Comparison of ENCODE assay signal across 8 cellular contexts in the genomic region with DNA sequence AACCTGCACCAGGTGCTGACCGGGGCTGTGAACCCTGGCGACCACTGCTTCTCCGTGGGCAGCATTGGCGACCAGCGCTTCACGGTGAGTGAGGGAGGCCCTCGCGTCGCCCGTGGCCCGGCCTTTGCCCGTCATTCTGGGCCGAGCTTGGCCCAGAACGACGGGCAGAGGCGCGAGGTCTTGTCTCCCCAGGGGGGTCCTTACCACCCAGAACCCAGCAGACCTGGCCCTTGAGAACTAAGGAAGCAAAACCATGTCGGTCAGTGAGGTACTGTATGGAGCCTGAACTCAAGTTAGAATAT. TPM values are rescaled to one million over a fixed set of nuclear protein-coding genes. Genes with fewer than 3 reads are reported as not detected.
A peak's percentile ranks its signal among the peaks of the same experiment; 100 is the strongest.
DNase-seq lines count a peak whose midpoint lies in the region; ATAC-seq lines count a peak whose summit lies in the region.

No MANE protein-coding gene starts in this region.

- H3K36me3 ChIP-seq in iPS-20b (ENCODE audit: insufficient read depth, low read depth, low read length): no peaks in the 10 kb centered on the region

- peaks cover 6% of the 10 kb centered on the region for H3K36me3 Mint-ChIP-seq in activated naive CD8-positive, alpha-beta T cell treated with anti-CD3 and anti-CD28 coated beads for 36 hours
- H3K36me3 Mint-ChIP-seq in stimulated activated naive CD8-positive, alpha-beta T cell treated with anti-CD3 and anti-CD28 coated beads, Interleukin-15, Interleukin-2, amounts not matched to agents 100 ng/mL and 50 ng/mL, for 24 hours (ENCODE audit: low read depth): peaks cover 6% of the 10 kb centered on the region

- H3K27ac Mint-ChIP-seq in activated naive CD8-positive, alpha-beta T cell treated with anti-CD3 and anti-CD28 coated beads for 36 hours: peak overlapping the region; percentile 78
- H3K27ac Mint-ChIP-seq in stimulated activated naive CD8-positive, alpha-beta T cell treated with anti-CD3 and anti-CD28 coated beads, Interleukin-15, Interleukin-2, amounts not matched to agents 100 ng/mL and 50 ng/mL, for 24 hours: peak overlapping the region; percentile 79

- ATAC-seq in HG02981 (IDR thresholded peaks at IDR 0.05; ENCODE audit: unreplicated experiment): peak; percentile 1

- DNase-seq in NCI-H345 (lab: John Stamatoyannopoulos, UW) (peak; percentile 31), NCI-H345 treated with DMSO at 0.1 percent for 48 hours (lab: John Stamatoyannopoulos, UW; ENCODE audit: unreplicated experiment) (no peak), cerebellar cortex (ENCODE audit: low spot score) (no peak), MV-4-11 (lab: John Stamatoyannopoulos, UW) (no peak)
- no peak for DNase-seq in activated naive CD8-positive, alpha-beta T cell treated with anti-CD3 and anti-CD28 coated beads for 36 hours

- peak overlapping the region; percentile 94 for H3K4me3 Mint-ChIP-seq in activated naive CD8-positive, alpha-beta T cell treated with anti-CD3 and anti-CD28 coated beads for 36 hours
- peak overlapping the region; percentile 88 for H3K4me3 Mint-ChIP-seq in stimulated activated naive CD8-positive, alpha-beta T cell treated with anti-CD3 and anti-CD28 coated beads, Interleukin-15, Interleukin-2, amounts not matched to agents 100 ng/mL and 50 ng/mL, for 24 hours

- peaks cover 32% of the 10 kb centered on the region for H3K4me1 Mint-ChIP-seq in activated naive CD8-positive, alpha-beta T cell treated with anti-CD3 and anti-CD28 coated beads for 36 hours
- H3K4me1 Mint-ChIP-seq in stimulated activated naive CD8-positive, alpha-beta T cell treated with anti-CD3 and anti-CD28 coated beads, Interleukin-15, Interleukin-2, amounts not matched to agents 100 ng/mL and 50 ng/mL, for 24 hours (ENCODE audit: low read depth): peaks cover 51% of the 10 kb centered on the region

- H3K4me1 ChIP-seq in iPS-20b (ENCODE audit: insufficient read depth, low read length): peaks cover 13% of the 10 kb centered on the region; the same call in 1 of the 2 replicates

- H3K27me3 Mint-ChIP-seq in activated naive CD8-positive, alpha-beta T cell treated with anti-CD3 and anti-CD28 coated beads for 36 hours: peaks cover 3% of the 10 kb centered on the region
- H3K27me3 Mint-ChIP-seq in stimulated activated naive CD8-positive, alpha-beta T cell treated with anti-CD3 and anti-CD28 coated beads, Interleukin-15, Interleukin-2, amounts not matched to agents 100 ng/mL and 50 ng/mL, for 24 hours: no peaks in the 10 kb centered on the region

- no peaks in the 10 kb centered on the region for H3K27me3 ChIP-seq in iPS-20b (ENCODE audit: insufficient read depth, low read length)

- H3K9me3 Mint-ChIP-seq in activated naive CD8-positive, alpha-beta T cell treated with anti-CD3 and anti-CD28 coated beads for 36 hours: no peaks in the 10 kb centered on the region
- H3K9me3 Mint-ChIP-seq in stimulated activated naive CD8-positive, alpha-beta T cell treated with anti-CD3 and anti-CD28 coated beads, Interleukin-15, Interleukin-2, amounts not matched to agents 100 ng/mL and 50 ng/mL, for 24 hours: no peaks in the 10 kb centered on the region

- peak overlapping the region; percentile 54 for H3K27ac ChIP-seq in iPS-20b (ENCODE audit: low read length)

- no peaks in the 10 kb centered on the region for H3K9me3 ChIP-seq in iPS-20b (ENCODE audit: insufficient read depth, low read depth, low read length)

- peak overlapping the region; percentile 89 for H3K9ac ChIP-seq in iPS-20b (ENCODE audit: low read depth, low read length)

- H3K4me3 ChIP-seq in iPS-20b (ENCODE audit: low read length): peak overlapping the region; percentile 89

RNA-seq across cellular contexts. Expression of a gene that starts 0.6 kb away (rescaled TPM):
- 10 to 100 TPM; 22.1 to 25.1 TPM for total RNA-seq in activated naive CD8-positive, alpha-beta T cell treated with anti-CD3 and anti-CD28 coated beads for 36 hours
